In genomic region chr1:151384584-151384983, GRCh38 we compare ENCODE assay signal across 20 cellular contexts. TPM values are rescaled to one million over a fixed set of nuclear protein-coding genes. Genes with fewer than 3 reads are reported as not detected.
DNase-seq lines count a peak whose midpoint lies in the region; ATAC-seq, FAIRE-seq and TF ChIP-seq lines count a peak whose summit lies in the region.
"Had no signal": no experiment of that assay in that cellular context is flagged by ENCODE, and none has a peak within 500 bp of the region (broad histone marks: within the 10 kb centered on the region; RNA-seq: fewer than 3 reads in every experiment).

No MANE protein-coding gene starts in this region.

- CTCF ChIA-PET in mammary epithelial cell (lab: Charles Lee; ENCODE audit: low non-redundant PET): interaction anchor here (0.5 kb wide), 1 partner anchor 15 kb away, joined by 14 read pairs; the partner anchor contains the start of gene PSMB4
- CTCF ChIA-PET in CD8-positive, alpha-beta T cell (lab: Charles Lee): no interaction called here

- TF ChIP-seq CTCF in mammary epithelial cell (conservative IDR thresholded peaks at IDR 0.05 in 1 of 2, IDR thresholded peaks at IDR 0.05 in 1 of 2; ENCODE audit: extremely low read depth in 1 of 2, insufficient read depth in 1 of 2, low read depth in 1 of 2, low read length in 2 of 2) (no peak), breast epithelium (IDR thresholded peaks at IDR 0.05) (no peak), astrocyte (IDR thresholded peaks at IDR 0.05; ENCODE audit: insufficient read depth, low read depth, low read length) (no peak), osteoblast (IDR thresholded peaks at IDR 0.05; ENCODE audit: extremely low read depth, low read depth, low read length) (no peak)
- no peak for TF ChIP-seq CTCF in CD8-positive, alpha-beta T cell (IDR thresholded peaks at IDR 0.05)

- no peaks in the 10 kb centered on the region for H3K4me1 Mint-ChIP-seq in astrocyte (ENCODE audit: low read depth, unreplicated experiment)
- no peaks in the 10 kb centered on the region for H3K4me1 Mint-ChIP-seq in CD8-positive, alpha-beta T cell (ENCODE audit: low read depth)
- H3K4me1 Mint-ChIP-seq: CD14-positive monocyte; CD4-positive, alpha-beta memory T cell; GM23338 had no signal

- H3K9ac ChIP-seq in mammary epithelial cell (ENCODE audit: insufficient read depth, low read length): no peak overlapping the region
- no peak overlapping the region for H3K9ac ChIP-seq in astrocyte (ENCODE audit: low read length)
- H3K9ac ChIP-seq: BLaER1 had no signal

- H3K4me1 ChIP-seq in mammary epithelial cell (ENCODE audit: insufficient read depth, low read length) (peaks cover 9% of the 10 kb centered on the region), breast epithelium (no peaks in the 10 kb centered on the region), astrocyte (ENCODE audit: insufficient read depth, low read length) (no peaks in the 10 kb centered on the region), osteoblast (ENCODE audit: insufficient read depth, low read length) (no peaks in the 10 kb centered on the region)
- no peaks in the 10 kb centered on the region for H3K4me1 ChIP-seq in CD8-positive, alpha-beta T cell (ENCODE audit: insufficient read depth, low read length)
- H3K4me1 ChIP-seq: A549, BLaER1 had no signal

- H3K9me3 ChIP-seq in mammary epithelial cell (replicated peaks; ENCODE audit: insufficient read depth, low read length) (no peaks in the 10 kb centered on the region), breast epithelium (no peaks in the 10 kb centered on the region), astrocyte (ENCODE audit: insufficient read depth, low read depth, low read length) (no peaks in the 10 kb centered on the region), osteoblast (ENCODE audit: low read depth, low read length) (no peaks in the 10 kb centered on the region)
- no peaks in the 10 kb centered on the region for H3K9me3 ChIP-seq in CD8-positive, alpha-beta T cell (ENCODE audit: low read length)
- H3K9me3 ChIP-seq: A549, BLaER1 had no signal

- WGBS in mammary epithelial cell (ENCODE audit: low coverage, missing lambda C conversion rate): 57% methylated on average over 3 of the region's 3 CpGs

- FAIRE-seq in astrocyte (lab: Jason Lieb, UNC): no peak
- FAIRE-seq: A549, GM12878, H54 had no signal

- in situ Hi-C loops in mammary epithelial cell (cut with MboI; ENCODE audit: low sequenced_read_pairs in 2 of 2): no loop called here

- no peaks in the 10 kb centered on the region for H3K79me2 ChIP-seq in mammary epithelial cell (ENCODE audit: insufficient read depth, low read length)
- no peaks in the 10 kb centered on the region for H3K79me2 ChIP-seq in astrocyte (ENCODE audit: insufficient read depth, low read length)
- no peaks in the 10 kb centered on the region for H3K79me2 ChIP-seq in osteoblast (ENCODE audit: insufficient read depth, low read length)

- H3K4me3 ChIP-seq in mammary epithelial cell (replicated peaks in 1 of 3; ENCODE audit: insufficient read depth in 1 of 3, low read depth in 2 of 3, low read length in 3 of 3) (no peak overlapping the region), breast epithelium (no peak overlapping the region), astrocyte (ENCODE audit: insufficient read depth, low read depth, low read length) (no peak overlapping the region), osteoblast (ENCODE audit: insufficient read depth, low read length) (no peak overlapping the region)
- no peak overlapping the region for H3K4me3 ChIP-seq in CD8-positive, alpha-beta T cell (ENCODE audit: low read depth, low read length)
- H3K4me3 ChIP-seq: A549, BLaER1, GM12878, GM23338 had no signal

- intact Hi-C loops in mammary epithelial cell (cut with micrococcal nuclease): no loop called here
- intact Hi-C loops in breast epithelium (cut with DNase I; ENCODE audit: low total_unique reads): no loop called here
- intact Hi-C loops in CD8-positive, alpha-beta T cell (cut with DNase I, micrococcal nuclease): no loop called here

- no peak overlapping the region for H3K4me2 ChIP-seq in mammary epithelial cell (ENCODE audit: insufficient read depth, low read depth, low read length)
- no peak overlapping the region for H3K4me2 ChIP-seq in astrocyte (ENCODE audit: low read length)
- no peak overlapping the region for H3K4me2 ChIP-seq in osteoblast (ENCODE audit: insufficient read depth, low read length)
- H3K4me2 ChIP-seq: A549, BLaER1, GM23338 had no signal

- no peak overlapping the region for H3K27ac ChIP-seq in mammary epithelial cell (ENCODE audit: insufficient read depth, low read depth, low read length)
- H3K27ac ChIP-seq in breast epithelium: no peak overlapping the region
- H3K27ac ChIP-seq in astrocyte (ENCODE audit: low read depth, low read length): no peak overlapping the region
- no peak overlapping the region for H3K27ac ChIP-seq in osteoblast (ENCODE audit: low read depth, low read length)
- H3K27ac ChIP-seq in CD8-positive, alpha-beta T cell (ENCODE audit: low read depth, low read length): no peak overlapping the region
- H3K27ac ChIP-seq: 22Rv1, A549, BLaER1 had no signal

- dilution Hi-C loops in mammary epithelial cell (cut with HindIII; ENCODE audit: low sequenced_read_pairs): no loop called here

- POLR2A ChIA-PET in CD8-positive, alpha-beta T cell (lab: Charles Lee): no interaction called here

- H3K27me3 ChIP-seq in mammary epithelial cell (ENCODE audit: insufficient read depth, low read length) (no peaks in the 10 kb centered on the region), breast epithelium (no peaks in the 10 kb centered on the region), astrocyte (ENCODE audit: insufficient read depth, low read length) (no peaks in the 10 kb centered on the region), osteoblast (ENCODE audit: insufficient read depth, low read length) (peaks cover 6% of the 10 kb centered on the region)
- H3K27me3 ChIP-seq in CD8-positive, alpha-beta T cell (ENCODE audit: insufficient read depth, low read length): no peaks in the 10 kb centered on the region
- H3K27me3 ChIP-seq: BLaER1 had no signal

- no peak for TF ChIP-seq POLR2A in breast epithelium (IDR thresholded peaks at IDR 0.05)

- peaks cover 2% of the 10 kb centered on the region for H3K27me3 Mint-ChIP-seq in astrocyte (ENCODE audit: low read depth, unreplicated experiment)
- H3K27me3 Mint-ChIP-seq in CD8-positive, alpha-beta T cell (ENCODE audit: low read depth): no peaks in the 10 kb centered on the region
- H3K27me3 Mint-ChIP-seq: CD4-positive, alpha-beta memory T cell had no signal

- H4K20me1 ChIP-seq in mammary epithelial cell (ENCODE audit: insufficient read depth, low read length) (no peaks in the 10 kb centered on the region), astrocyte (ENCODE audit: insufficient read depth, low read length) (no peaks in the 10 kb centered on the region), osteoblast (ENCODE audit: insufficient read depth, low read length) (no peaks in the 10 kb centered on the region)
- H4K20me1 ChIP-seq: BLaER1 had no signal

- no peak for ATAC-seq in CD8-positive, alpha-beta T cell
- no peak for ATAC-seq in HG02678 (IDR thresholded peaks at IDR 0.05; ENCODE audit: unreplicated experiment)
- ATAC-seq: GM12878, GM23338 had no signal

- no peaks in the 10 kb centered on the region for H3K36me3 Mint-ChIP-seq in astrocyte (ENCODE audit: low read depth, unreplicated experiment)
- H3K36me3 Mint-ChIP-seq in CD8-positive, alpha-beta T cell: no peaks in the 10 kb centered on the region
- H3K36me3 Mint-ChIP-seq: CD14-positive monocyte; CD4-positive, alpha-beta memory T cell had no signal

- H3K4me3 Mint-ChIP-seq in astrocyte (ENCODE audit: unreplicated experiment): no peak overlapping the region
- H3K4me3 Mint-ChIP-seq in CD8-positive, alpha-beta T cell: no peak overlapping the region
- H3K4me3 Mint-ChIP-seq: CD14-positive monocyte; CD4-positive, alpha-beta memory T cell; GM23338 had no signal

- no peaks in the 10 kb centered on the region for H3K9me3 Mint-ChIP-seq in astrocyte (ENCODE audit: unreplicated experiment)
- H3K9me3 Mint-ChIP-seq in CD8-positive, alpha-beta T cell: no peaks in the 10 kb centered on the region
- H3K9me3 Mint-ChIP-seq: CD14-positive monocyte; CD4-positive, alpha-beta memory T cell had no signal

- H3K36me3 ChIP-seq in mammary epithelial cell (ENCODE audit: insufficient read depth, low read length) (no peaks in the 10 kb centered on the region), breast epithelium (no peaks in the 10 kb centered on the region), astrocyte (ENCODE audit: insufficient read depth, low read length) (no peaks in the 10 kb centered on the region), osteoblast (ENCODE audit: insufficient read depth, low read length) (no peaks in the 10 kb centered on the region)
- H3K36me3 ChIP-seq in CD8-positive, alpha-beta T cell (ENCODE audit: insufficient read depth, low read length): no peaks in the 10 kb centered on the region
- H3K36me3 ChIP-seq: BLaER1 had no signal

- peak overlapping the region; percentile 61 for H2AFZ ChIP-seq in mammary epithelial cell (ENCODE audit: low read depth, low read length)
- peak overlapping the region; percentile 10 for H2AFZ ChIP-seq in astrocyte (ENCODE audit: low read depth, low read length)
- H2AFZ ChIP-seq in osteoblast (ENCODE audit: low read length): no peak overlapping the region
- H2AFZ ChIP-seq: GM23338 had no signal

- no TSS peak for BruUV-seq in mammary epithelial cell (replicated peaks; lab: Mats Ljungman, UMichigan)

- no peak overlapping the region for H3K27ac Mint-ChIP-seq in astrocyte (ENCODE audit: unreplicated experiment)
- H3K27ac Mint-ChIP-seq in CD8-positive, alpha-beta T cell: no peak overlapping the region
- H3K27ac Mint-ChIP-seq: CD4-positive, alpha-beta memory T cell; GM23338 had no signal

- DNase-seq in mammary epithelial cell (no peak), breast epithelium (ENCODE audit: low spot score in 2 of 2) (no peak), astrocyte (ENCODE audit: low read depth) (no peak), osteoblast (ENCODE audit: insufficient read length, low spot score, missing footprints) (peak; percentile 72), AG20443 (ENCODE audit: low spot score) (no peak)
- no peak for DNase-seq in CD8-positive, alpha-beta T cell
- DNase-seq: CD4-positive, alpha-beta memory T cell; DMS 273 treated with DMSO at 0.1 percent for 48 hours; DMS53; DND-41; EL; HCEC 1CT had no signal

RNA-seq across cellular contexts. Expression of gene SELENBP1, which starts 12.1 kb away (rescaled TPM):
- total RNA-seq in mammary epithelial cell (1 to 10 TPM in 1 of 2 donors, not detected in 1; 2.8 TPM), breast epithelium (100 to 1,000 TPM in 2 of 3 donors, 10 to 100 TPM in 1; 63.6 to 148 (median 123) TPM), astrocyte (7.2 and 7.3 TPM in 2 replicates), osteoblast (28.3 and 42.0 TPM in 2 replicates)
- not detected for polyA plus RNA-seq in mammary epithelial cell
- not detected for polyA minus RNA-seq in mammary epithelial cell
- not detected for total RNA-seq in CD8-positive, alpha-beta T cell
- total RNA-seq: CD4-positive, alpha-beta memory T cell had no signal
- polyA plus RNA-seq: CD4-positive, alpha-beta memory T cell; GM12878 had no signal

RNA-seq across cellular contexts. Expression of gene PSMB4, which starts 14.8 kb away (rescaled TPM):
- total RNA-seq in mammary epithelial cell (100 to 1,000 TPM; 239 to 352 TPM), breast epithelium (100 to 1,000 TPM; 234 to 270 (median 254) TPM), astrocyte (314 and 316 TPM in 2 replicates), osteoblast (362 and 375 TPM in 2 replicates)
- 412 TPM for polyA plus RNA-seq in mammary epithelial cell
- polyA minus RNA-seq in mammary epithelial cell: 418 TPM
- 100 to 1,000 TPM; 272 to 278 TPM for total RNA-seq in CD8-positive, alpha-beta T cell

RNA-seq across cellular contexts. Expression of gene RFX5, which starts 37.5 kb away (rescaled TPM):
- 10 to 100 TPM; 45.5 to 45.9 TPM for total RNA-seq in mammary epithelial cell
- polyA plus RNA-seq in mammary epithelial cell: 28.5 TPM
- 33.7 TPM for polyA minus RNA-seq in mammary epithelial cell
- 10 to 100 TPM; 17.9 to 34.5 (median 25.9) TPM for total RNA-seq in breast epithelium
- 55.3 and 61.3 TPM in 2 replicates for total RNA-seq in astrocyte
- 22.4 and 24.2 TPM in 2 replicates for total RNA-seq in osteoblast
- total RNA-seq in CD8-positive, alpha-beta T cell: 10 to 100 TPM; 62.6 to 65.9 TPM

RNA-seq across cellular contexts. Expression of gene PI4KB, which starts 57.4 kb away (rescaled TPM):
- total RNA-seq in mammary epithelial cell (10 to 100 TPM; 46.7 to 58.3 TPM), breast epithelium (10 to 100 TPM; 59.2 to 91.8 (median 69.8) TPM), astrocyte (59.4 and 67.8 TPM in 2 replicates), osteoblast (43.3 and 43.8 TPM in 2 replicates)
- 57.9 TPM for polyA plus RNA-seq in mammary epithelial cell
- 135 TPM for polyA minus RNA-seq in mammary epithelial cell
- 10 to 100 TPM; 63.1 to 63.2 TPM for total RNA-seq in CD8-positive, alpha-beta T cell
